Comparison of ENCODE assay signal across 1 cellular context in the genomic region with DNA sequence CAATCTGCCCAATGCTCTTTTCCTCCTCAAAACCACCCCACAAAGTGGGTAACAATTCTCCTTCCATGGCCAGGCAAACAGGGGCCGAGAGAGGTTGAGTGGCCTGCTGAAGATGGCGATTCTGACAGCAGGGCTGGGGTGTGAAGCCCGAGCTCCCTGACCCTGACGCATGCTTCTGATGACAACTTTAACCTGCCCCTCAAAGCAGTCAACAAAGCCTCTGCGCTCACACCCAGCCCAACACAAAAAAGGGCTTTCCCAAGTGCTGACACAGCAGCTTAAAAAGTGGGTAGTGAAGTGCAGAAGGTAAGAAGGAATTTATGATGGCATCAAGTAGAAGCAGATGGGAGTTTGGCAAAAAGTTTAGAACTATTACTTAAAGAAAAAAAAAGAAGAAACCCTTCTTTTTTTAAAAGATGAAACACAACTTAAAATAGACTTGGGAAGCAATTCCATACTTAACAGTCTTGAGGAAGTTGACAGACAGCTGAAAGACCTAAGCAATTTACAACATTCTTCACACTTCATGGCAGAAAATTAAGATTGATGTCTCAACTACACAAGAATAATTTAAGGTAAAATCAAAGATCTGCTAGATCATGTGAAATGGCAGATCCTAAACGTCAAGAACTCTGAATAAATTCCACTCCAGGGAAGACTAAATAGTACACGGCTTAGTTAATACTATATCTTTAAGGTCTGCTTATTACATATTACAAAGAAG.
TF ChIP-seq lines count a peak whose summit lies in the region.

No MANE protein-coding gene starts in this region.

TF ChIP-seq in HepG2, 621 proteins besides CTCF, POLR2A, EP300 and RAD21:
- TF ChIP-seq, protein P1, sequence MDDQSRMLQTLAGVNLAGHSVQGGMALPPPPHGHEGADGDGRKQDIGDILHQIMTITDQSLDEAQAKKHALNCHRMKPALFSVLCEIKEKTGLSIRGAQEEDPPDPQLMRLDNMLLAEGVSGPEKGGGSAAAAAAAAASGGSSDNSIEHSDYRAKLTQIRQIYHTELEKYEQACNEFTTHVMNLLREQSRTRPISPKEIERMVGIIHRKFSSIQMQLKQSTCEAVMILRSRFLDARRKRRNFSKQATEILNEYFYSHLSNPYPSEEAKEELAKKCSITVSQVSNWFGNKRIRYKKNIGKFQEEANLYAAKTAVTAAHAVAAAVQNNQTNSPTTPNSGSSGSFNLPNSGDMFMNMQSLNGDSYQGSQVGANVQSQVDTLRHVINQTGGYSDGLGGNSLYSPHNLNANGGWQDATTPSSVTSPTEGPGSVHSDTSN (CRISPR knock-in tag; IDR thresholded peaks at IDR 0.05; ENCODE audit: borderline replicate concordance) = 0 out of 2 replicates have a peak, but pooled peaks have one; percentile 33
- TF ChIP-seq MAFK (conservative IDR thresholded peaks at IDR 0.05 in 1 of 2, IDR thresholded peaks at IDR 0.05 in 1 of 2; ENCODE audit: low read length in 2 of 2) = peak; percentile 72 to 83
- 0 out of 2 replicates have a peak, but pooled peaks have one; percentile 11 for TF ChIP-seq FOXP4 (CRISPR knock-in tag; IDR thresholded peaks at IDR 0.05)
- peak; percentile 59 for TF ChIP-seq MAFF (IDR thresholded peaks at IDR 0.05; ENCODE audit: low read depth, low read length)
- no peak for TF ChIP-seq ZBTB4 (CRISPR knock-in tag; IDR thresholded peaks at IDR 0.05; ENCODE audit: borderline replicate concordance)
- 0 out of 2 replicates have a peak, but pooled peaks have one; percentile 13 for TF ChIP-seq SP4 (CRISPR knock-in tag; IDR thresholded peaks at IDR 0.05)
- TF ChIP-seq U2AF1 (optimal IDR thresholded peaks at IDR 0.05; ENCODE audit: low read depth, low read length) = no peak
- TF ChIP-seq ZNF709 (CRISPR knock-in tag; IDR thresholded peaks at IDR 0.05) = no peak
- TF ChIP-seq E2F2 (CRISPR knock-in tag; IDR thresholded peaks at IDR 0.05; ENCODE audit: borderline replicate concordance) = 0 out of 2 replicates have a peak, but pooled peaks have one; percentile 50
- 0 out of 2 replicates have a peak, but pooled peaks have one; percentile 1 for TF ChIP-seq PAXIP1 (CRISPR knock-in tag; conservative IDR thresholded peaks at IDR 0.05)
- TF ChIP-seq STAG1 (CRISPR knock-in tag; IDR thresholded peaks at IDR 0.05) = 0 out of 2 replicates have a peak, but pooled peaks have one; percentile 3
- peak; percentile 55 for TF ChIP-seq ZNF687 (CRISPR knock-in tag; IDR thresholded peaks at IDR 0.05)
TF ChIP-seq in HepG2: peak in this region for 9.
